In genomic region chr5:146451411-146451810, GRCh38 we compare ENCODE assay signal across 1 cellular context.
TF ChIP-seq lines count a peak whose summit lies in the region.

No MANE protein-coding gene starts in this region.

TF ChIP-seq in H1, 55 proteins besides CTCF, POLR2A, EP300 and RAD21:
- no peak for TF ChIP-seq YY1 (IDR thresholded peaks at IDR 0.05; ENCODE audit: low read depth, low read length)
- TF ChIP-seq, protein P1, sequence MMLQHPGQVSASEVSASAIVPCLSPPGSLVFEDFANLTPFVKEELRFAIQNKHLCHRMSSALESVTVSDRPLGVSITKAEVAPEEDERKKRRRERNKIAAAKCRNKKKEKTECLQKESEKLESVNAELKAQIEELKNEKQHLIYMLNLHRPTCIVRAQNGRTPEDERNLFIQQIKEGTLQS (IDR thresholded peaks at IDR 0.05; ENCODE audit: insufficient read depth, low read depth, low read length) = no peak
- no peak for TF ChIP-seq CEBPB (IDR thresholded peaks at IDR 0.05; ENCODE audit: low read depth, low read length)
- TF ChIP-seq BACH1 (IDR thresholded peaks at IDR 0.05; ENCODE audit: low read length) = no peak
- TF ChIP-seq FOSL1 (IDR thresholded peaks at IDR 0.05; ENCODE audit: insufficient read depth, low read depth, low read length) = no peak
- TF ChIP-seq HDAC6 (IDR thresholded peaks at IDR 0.05; ENCODE audit: low read depth, low read length) = no peak
- no peak for TF ChIP-seq RFX5 (IDR thresholded peaks at IDR 0.05; ENCODE audit: borderline replicate concordance, low read depth, low read length)
- no peak for TF ChIP-seq BCL11A (IDR thresholded peaks at IDR 0.05; ENCODE audit: low read depth in 2 of 2, low read length in 2 of 2)
- TF ChIP-seq, protein P2, sequence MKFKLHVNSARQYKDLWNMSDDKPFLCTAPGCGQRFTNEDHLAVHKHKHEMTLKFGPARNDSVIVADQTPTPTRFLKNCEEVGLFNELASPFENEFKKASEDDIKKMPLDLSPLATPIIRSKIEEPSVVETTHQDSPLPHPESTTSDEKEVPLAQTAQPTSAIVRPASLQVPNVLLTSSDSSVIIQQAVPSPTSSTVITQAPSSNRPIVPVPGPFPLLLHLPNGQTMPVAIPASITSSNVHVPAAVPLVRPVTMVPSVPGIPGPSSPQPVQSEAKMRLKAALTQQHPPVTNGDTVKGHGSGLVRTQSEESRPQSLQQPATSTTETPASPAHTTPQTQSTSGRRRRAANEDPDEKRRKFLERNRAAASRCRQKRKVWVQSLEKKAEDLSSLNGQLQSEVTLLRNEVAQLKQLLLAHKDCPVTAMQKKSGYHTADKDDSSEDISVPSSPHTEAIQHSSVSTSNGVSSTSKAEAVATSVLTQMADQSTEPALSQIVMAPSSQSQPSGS (IDR thresholded peaks at IDR 0.05; ENCODE audit: low read length) = no peak
- TF ChIP-seq PHF8 (conservative IDR thresholded peaks at IDR 0.05; ENCODE audit: low read depth, low read length) = no peak
- no peak for TF ChIP-seq SRF (IDR thresholded peaks at IDR 0.05; ENCODE audit: low read depth, low read length)
- TF ChIP-seq JUN (IDR thresholded peaks at IDR 0.05; ENCODE audit: low read depth, low read length) = no peak
- no peak for TF ChIP-seq KDM1A (IDR thresholded peaks at IDR 0.05; ENCODE audit: borderline replicate concordance, low read length)
- TF ChIP-seq SIN3A (conservative IDR thresholded peaks at IDR 0.05 in 1 of 2, IDR thresholded peaks at IDR 0.05 in 1 of 2; ENCODE audit: low read depth in 1 of 2, low read length in 2 of 2) = no peak
- no peak for TF ChIP-seq CHD2 (IDR thresholded peaks at IDR 0.05; ENCODE audit: low read length)
